26 cellular contexts compared by ENCODE assay signal in genomic region chr12:105995986-105996385, GRCh38.
DNase-seq lines count a peak whose midpoint lies in the region; ATAC-seq, FAIRE-seq and TF ChIP-seq lines count a peak whose summit lies in the region.
"Had no signal": no experiment of that assay in that cellular context is flagged by ENCODE, and none has a peak within 500 bp of the region (broad histone marks: within the 10 kb centered on the region; RNA-seq: fewer than 3 reads in every experiment).

No MANE protein-coding gene starts in this region.

- no peak for TF ChIP-seq CTCF in AG09319 (IDR thresholded peaks at IDR 0.05; ENCODE audit: low read depth, low read length)
- TF ChIP-seq CTCF in astrocyte (IDR thresholded peaks at IDR 0.05; ENCODE audit: insufficient read depth, low read depth, low read length): no peak
- no peak for TF ChIP-seq CTCF in GM13976 (IDR thresholded peaks at IDR 0.05; ENCODE audit: borderline replicate concordance, control extremely low read depth, extremely low read depth, insufficient read depth, missing control alignments)

- peaks cover 31% of the 10 kb centered on the region for H3K4me1 Mint-ChIP-seq in astrocyte (ENCODE audit: low read depth, unreplicated experiment)
- H3K4me1 Mint-ChIP-seq: central memory CD8-positive, alpha-beta T cell had no signal

- H3K36me3 ChIP-seq in astrocyte (ENCODE audit: insufficient read depth, low read length): no peaks in the 10 kb centered on the region
- H3K36me3 ChIP-seq: neural progenitor cell, thyroid gland had no signal

- H3K4me3 ChIP-seq in astrocyte (ENCODE audit: insufficient read depth, low read depth, low read length): no peak overlapping the region
- H3K4me3 ChIP-seq: hepatocyte, mucosa of descending colon, neural progenitor cell, thyroid gland had no signal

- no peak overlapping the region for H3K9ac ChIP-seq in astrocyte (ENCODE audit: low read length)
- H3K9ac ChIP-seq: neural progenitor cell had no signal

- H3K9me3 ChIP-seq in astrocyte (ENCODE audit: insufficient read depth, low read depth, low read length): no peaks in the 10 kb centered on the region
- H3K9me3 ChIP-seq: mucosa of descending colon, thyroid gland had no signal

- no peaks in the 10 kb centered on the region for H3K27me3 ChIP-seq in astrocyte (ENCODE audit: insufficient read depth, low read length)
- H3K27me3 ChIP-seq: neural progenitor cell, thyroid gland had no signal

- no peak overlapping the region for H3K4me3 Mint-ChIP-seq in astrocyte (ENCODE audit: unreplicated experiment)
- H3K4me3 Mint-ChIP-seq: activated naive CD4-positive, alpha-beta T cell treated with anti-CD3 and anti-CD28 coated beads for 36 hours; central memory CD8-positive, alpha-beta T cell; neural progenitor cell; stimulated activated naive CD8-positive, alpha-beta T cell treated with anti-CD3 and anti-CD28 coated beads, Interleukin-15, Interleukin-2, amounts not matched to agents 100 ng/mL and 50 ng/mL, for 24 hours had no signal

- peaks cover 11% of the 10 kb centered on the region for H3K4me1 ChIP-seq in astrocyte (ENCODE audit: insufficient read depth, low read length)
- H3K4me1 ChIP-seq: thyroid gland had no signal

- DNase-seq in AG09319 (ENCODE audit: extremely low read depth, low read depth) (peak; percentile 54), HT1080 (ENCODE audit: low read depth) (peak; percentile 5), astrocyte (ENCODE audit: low read depth) (no peak), myocyte (ENCODE audit: low read depth) (peak; percentile 98), GM13976 (ENCODE audit: low spot score) (no peak)
- no peak for DNase-seq in activated CD4-positive, CD25-positive, alpha-beta regulatory T cell (lab: John Stamatoyannopoulos, UW)
- DNase-seq: activated CD4-positive, alpha-beta T cell treated with anti-CD3 and anti-CD28 coated beads for 1 hour; activated naive CD4-positive, alpha-beta T cell treated with anti-CD3 and anti-CD28 coated beads for 36 hours; activated T-cell treated with anti-CD3 and anti-CD28 coated beads, Interleukin-2, amount 50 U/mL, for 48 hours; amygdala; Karpas-422; mucosa of descending colon; NCI-H187 treated with DMSO at 0.1 percent for 48 hours; NCI-H748 treated with DMSO at 0.1 percent for 48 hours; SHP77 treated with DMSO at 0.1 percent for 48 hours; small intestine; stimulated activated CD4-positive, alpha-beta T cell treated with anti-CD3 and anti-CD28 coated beads, Interleukin-2, amount 100 ng/mL, for 48 hours; thyroid gland had no signal

- no peak for FAIRE-seq in astrocyte (lab: Jason Lieb, UNC)
- FAIRE-seq: islet of Langerhans, small intestine had no signal

- H2AFZ ChIP-seq in astrocyte (ENCODE audit: low read depth, low read length): no peak overlapping the region
- H2AFZ ChIP-seq: hepatocyte, neural progenitor cell had no signal

- no peaks in the 10 kb centered on the region for H3K36me3 Mint-ChIP-seq in astrocyte (ENCODE audit: low read depth, unreplicated experiment)
- H3K36me3 Mint-ChIP-seq: neural progenitor cell had no signal

- H3K79me2 ChIP-seq in astrocyte (ENCODE audit: insufficient read depth, low read length): no peaks in the 10 kb centered on the region
- H3K79me2 ChIP-seq: hepatocyte had no signal

- in situ Hi-C loops in GM13976 (cut with MboI; ENCODE audit: low sequenced_read_pairs, unreplicated experiment): no loop called here

- H3K27ac ChIP-seq in astrocyte (ENCODE audit: low read depth, low read length): no peak overlapping the region
- H3K27ac ChIP-seq: epithelial cell of prostate, hepatocyte, neural progenitor cell, thyroid gland had no signal

- no peaks in the 10 kb centered on the region for H4K20me1 ChIP-seq in astrocyte (ENCODE audit: insufficient read depth, low read length)

- H3K9me3 Mint-ChIP-seq in astrocyte (ENCODE audit: unreplicated experiment): peaks cover 2% of the 10 kb centered on the region
- H3K9me3 Mint-ChIP-seq: activated naive CD4-positive, alpha-beta T cell treated with anti-CD3 and anti-CD28 coated beads for 36 hours; central memory CD8-positive, alpha-beta T cell; neural progenitor cell; stimulated activated naive CD8-positive, alpha-beta T cell treated with anti-CD3 and anti-CD28 coated beads, Interleukin-15, Interleukin-2, amounts not matched to agents 100 ng/mL and 50 ng/mL, for 24 hours had no signal

- H3K27me3 Mint-ChIP-seq in astrocyte (ENCODE audit: low read depth, unreplicated experiment): no peaks in the 10 kb centered on the region

- ATAC-seq in GM18517 (IDR thresholded peaks at IDR 0.05; ENCODE audit: unreplicated experiment): no peak
- no peak for ATAC-seq in GM21367 (IDR thresholded peaks at IDR 0.05; ENCODE audit: unreplicated experiment)
- ATAC-seq: mucosa of descending colon had no signal

- H3K4me2 ChIP-seq in astrocyte (ENCODE audit: low read length): no peak overlapping the region
- H3K4me2 ChIP-seq: hepatocyte, neural progenitor cell had no signal

- peak overlapping the region; percentile 41 for H3K27ac Mint-ChIP-seq in astrocyte (ENCODE audit: unreplicated experiment)
- H3K27ac Mint-ChIP-seq: activated naive CD4-positive, alpha-beta T cell treated with anti-CD3 and anti-CD28 coated beads for 36 hours; neural progenitor cell; stimulated activated naive CD8-positive, alpha-beta T cell treated with anti-CD3 and anti-CD28 coated beads, Interleukin-15, Interleukin-2, amounts not matched to agents 100 ng/mL and 50 ng/mL, for 24 hours had no signal

Comparison
In these comparisons a context has a peak if more than half of its experiments do, and no peak if none do; other contexts are left out.
1. DNase-seq: peak in AG09319 (single experiment), HT1080 (single experiment) and myocyte (single experiment); none in astrocyte (single experiment), activated CD4-positive, CD25-positive, alpha-beta regulatory T cell (0 of 4) and GM13976 (single experiment).